9 cellular contexts compared by ENCODE assay signal in the genomic region with DNA sequence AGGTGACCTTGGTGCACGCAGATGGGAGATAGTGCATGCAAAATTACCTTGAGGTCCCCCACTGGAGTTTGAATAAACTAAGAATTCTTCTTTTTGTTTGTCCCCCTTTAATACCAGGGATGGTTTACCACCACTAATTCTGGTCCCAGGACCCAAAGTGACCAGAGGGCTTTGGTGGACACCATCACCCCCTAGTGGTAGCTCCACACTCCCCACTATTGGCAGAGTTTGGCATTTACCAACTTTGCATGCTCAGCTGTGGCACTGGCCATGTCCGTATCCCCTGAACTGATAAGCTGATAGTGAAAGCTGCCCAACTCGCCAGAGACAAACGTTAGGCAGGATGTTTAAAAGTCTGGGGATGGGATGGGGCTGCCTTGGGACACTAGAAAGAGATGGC.
DNase-seq lines count a peak whose midpoint lies in the region; ATAC-seq and TF ChIP-seq lines count a peak whose summit lies in the region.
"Had no signal": no experiment of that assay in that cellular context is flagged by ENCODE, and none has a peak within 500 bp of the region (broad histone marks: within the 10 kb centered on the region; RNA-seq: fewer than 3 reads in every experiment).

No MANE protein-coding gene starts in this region.

- peaks cover 12% of the 10 kb centered on the region for H3K9me3 Mint-ChIP-seq in stimulated activated effector memory CD8-positive, alpha-beta T cell treated with anti-CD3 and anti-CD28 coated beads, Interleukin-12 subunit alpha, Interleukin-12 subunit beta, amount 100 ng/mL, for 72 hours

- ATAC-seq in HG03175 (IDR thresholded peaks at IDR 0.05; ENCODE audit: unreplicated experiment), result peak; percentile 51
- ATAC-seq in RWPE2 (ENCODE audit: low read depth), result no peak
- no peak for ATAC-seq in stimulated activated effector memory CD8-positive, alpha-beta T cell treated with anti-CD3 and anti-CD28 coated beads, Interleukin-12 subunit alpha, Interleukin-12 subunit beta, amount 100 ng/mL, for 72 hours
- no peak for ATAC-seq in HG03097 (IDR thresholded peaks at IDR 0.05; ENCODE audit: low FRiP score, unreplicated experiment)
- no peak for ATAC-seq in HG03196 (IDR thresholded peaks at IDR 0.05; ENCODE audit: unreplicated experiment)

- H4K20me1 ChIP-seq in DOHH2 (ENCODE audit: control insufficient read depth, insufficient read depth, low read depth, low read length), result no peaks in the 10 kb centered on the region; the same call in 1 of the 2 replicates

- H3K27ac Mint-ChIP-seq in stimulated activated effector memory CD8-positive, alpha-beta T cell treated with anti-CD3 and anti-CD28 coated beads, Interleukin-12 subunit alpha, Interleukin-12 subunit beta, amount 100 ng/mL, for 72 hours, result no peak overlapping the region

- H3K4me3 ChIP-seq in DOHH2 (ENCODE audit: low read length) (no peak overlapping the region), RWPE2 (ENCODE audit: severe bottlenecking) (no peak overlapping the region), retinal pigment epithelial cell (ENCODE audit: low read length) (no peak overlapping the region)
- H3K4me3 ChIP-seq: SK-N-MC had no signal

- no peaks in the 10 kb centered on the region for H3K4me1 Mint-ChIP-seq in stimulated activated effector memory CD8-positive, alpha-beta T cell treated with anti-CD3 and anti-CD28 coated beads, Interleukin-12 subunit alpha, Interleukin-12 subunit beta, amount 100 ng/mL, for 72 hours

- no peaks in the 10 kb centered on the region for H3K9me3 ChIP-seq in DOHH2 (ENCODE audit: control insufficient read depth, insufficient read depth, low read length)
- H3K9me3 ChIP-seq in RWPE2 (ENCODE audit: severe bottlenecking), result no peaks in the 10 kb centered on the region

- H3K36me3 ChIP-seq in DOHH2 (ENCODE audit: control insufficient read depth, low read length), result peaks cover 53% of the 10 kb centered on the region
- H3K36me3 ChIP-seq in RWPE2 (ENCODE audit: low read depth), result no peaks in the 10 kb centered on the region

- DNase-seq in RWPE2 (ENCODE audit: low spot score), result no peak
- peak; percentile 12 for DNase-seq in glomerular visceral epithelial cell (ENCODE audit: extremely low spot score)
- DNase-seq in retinal pigment epithelial cell (ENCODE audit: low read depth), result no peak
- no peak for DNase-seq in stimulated activated effector memory CD8-positive, alpha-beta T cell treated with anti-CD3 and anti-CD28 coated beads, Interleukin-12 subunit alpha, Interleukin-12 subunit beta, amount 100 ng/mL, for 72 hours (ENCODE audit: low spot score in 2 of 2)

- H3F3A ChIP-seq in DOHH2 (ENCODE audit: control insufficient read depth, insufficient read depth), result peaks cover 8% of the 10 kb centered on the region

- no peak overlapping the region for H3K27ac ChIP-seq in DOHH2 (ENCODE audit: low read depth, low read length)
- H3K27ac ChIP-seq in RWPE2 (ENCODE audit: poor library complexity, severe bottlenecking), result no peak overlapping the region
- H3K27ac ChIP-seq: SK-N-MC had no signal

- peak; percentile 91 for TF ChIP-seq CTCF in DOHH2 (IDR thresholded peaks at IDR 0.05; ENCODE audit: low read depth, low read length, poor library complexity, severe bottlenecking)
- TF ChIP-seq CTCF in RWPE2 (IDR thresholded peaks at IDR 0.05; ENCODE audit: poor library complexity, severe bottlenecking), result peak; percentile 20
- TF ChIP-seq CTCF in retinal pigment epithelial cell (conservative IDR thresholded peaks at IDR 0.05; ENCODE audit: low read depth, low read length), result peak; percentile 72

- H3K4me2 ChIP-seq in DOHH2 (ENCODE audit: low read length), result peak overlapping the region; percentile 10; the same call in 1 of the 2 replicates

- H3K4me3 Mint-ChIP-seq in stimulated activated effector memory CD8-positive, alpha-beta T cell treated with anti-CD3 and anti-CD28 coated beads, Interleukin-12 subunit alpha, Interleukin-12 subunit beta, amount 100 ng/mL, for 72 hours, result no peak overlapping the region

- no peaks in the 10 kb centered on the region for H3K36me3 Mint-ChIP-seq in stimulated activated effector memory CD8-positive, alpha-beta T cell treated with anti-CD3 and anti-CD28 coated beads, Interleukin-12 subunit alpha, Interleukin-12 subunit beta, amount 100 ng/mL, for 72 hours

- peaks cover 74% of the 10 kb centered on the region for H3K79me2 ChIP-seq in DOHH2 (ENCODE audit: control insufficient read depth, low read length)

- H3K4me1 ChIP-seq in DOHH2 (ENCODE audit: control insufficient read depth, low read length) (peaks cover 71% of the 10 kb centered on the region), RWPE2 (ENCODE audit: insufficient read depth, poor library complexity, severe bottlenecking) (no peaks in the 10 kb centered on the region)

- no peaks in the 10 kb centered on the region for H3K27me3 ChIP-seq in DOHH2 (ENCODE audit: control insufficient read depth, low read length)
- peaks cover 40% of the 10 kb centered on the region for H3K27me3 ChIP-seq in RWPE2 (ENCODE audit: insufficient read depth, poor library complexity, severe bottlenecking)

- no peaks in the 10 kb centered on the region for H3K9me2 ChIP-seq in DOHH2 (replicated peaks; ENCODE audit: control insufficient read depth, low read length)

Comparison
In these comparisons a context has a peak if more than half of its experiments do, and no peak if none do; other contexts are left out.
1. CTCF ChIP-seq: peak in every context shown above with its lines; median percentile 91 in DOHH2; 72 in retinal pigment epithelial cell; 20 in RWPE2.